Comparison of ENCODE assay signal across 1 cellular context in the genomic region with DNA sequence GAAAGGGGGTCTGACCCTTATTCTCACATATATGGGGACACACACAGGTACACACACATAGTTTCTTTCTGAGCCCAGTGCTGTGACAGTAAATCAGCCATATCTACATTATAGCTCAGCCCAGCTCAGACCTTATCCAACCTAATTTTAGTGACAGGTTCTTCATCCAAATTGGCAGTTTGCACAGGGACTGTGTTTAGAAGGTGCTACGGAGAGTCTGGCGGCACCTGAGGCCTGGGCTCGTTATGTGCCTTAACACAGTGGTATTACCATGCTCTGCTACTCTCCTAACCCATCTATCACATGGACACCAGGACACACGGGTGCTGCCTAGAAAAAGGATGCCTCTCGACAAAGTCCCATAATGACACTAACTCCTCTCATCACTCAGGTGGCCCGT.
TF ChIP-seq lines count a peak whose summit lies in the region.

No MANE protein-coding gene starts in this region.

TF ChIP-seq in H1, 55 proteins besides CTCF, POLR2A, EP300 and RAD21:
- TF ChIP-seq CHD2 (IDR thresholded peaks at IDR 0.05; ENCODE audit: low read length): no peak
- TF ChIP-seq SIN3A (conservative IDR thresholded peaks at IDR 0.05 in 1 of 2, IDR thresholded peaks at IDR 0.05 in 1 of 2; ENCODE audit: low read depth in 1 of 2, low read length in 2 of 2): no peak
